Comparison of ENCODE assay signal across 12 cellular contexts in the genomic region with DNA sequence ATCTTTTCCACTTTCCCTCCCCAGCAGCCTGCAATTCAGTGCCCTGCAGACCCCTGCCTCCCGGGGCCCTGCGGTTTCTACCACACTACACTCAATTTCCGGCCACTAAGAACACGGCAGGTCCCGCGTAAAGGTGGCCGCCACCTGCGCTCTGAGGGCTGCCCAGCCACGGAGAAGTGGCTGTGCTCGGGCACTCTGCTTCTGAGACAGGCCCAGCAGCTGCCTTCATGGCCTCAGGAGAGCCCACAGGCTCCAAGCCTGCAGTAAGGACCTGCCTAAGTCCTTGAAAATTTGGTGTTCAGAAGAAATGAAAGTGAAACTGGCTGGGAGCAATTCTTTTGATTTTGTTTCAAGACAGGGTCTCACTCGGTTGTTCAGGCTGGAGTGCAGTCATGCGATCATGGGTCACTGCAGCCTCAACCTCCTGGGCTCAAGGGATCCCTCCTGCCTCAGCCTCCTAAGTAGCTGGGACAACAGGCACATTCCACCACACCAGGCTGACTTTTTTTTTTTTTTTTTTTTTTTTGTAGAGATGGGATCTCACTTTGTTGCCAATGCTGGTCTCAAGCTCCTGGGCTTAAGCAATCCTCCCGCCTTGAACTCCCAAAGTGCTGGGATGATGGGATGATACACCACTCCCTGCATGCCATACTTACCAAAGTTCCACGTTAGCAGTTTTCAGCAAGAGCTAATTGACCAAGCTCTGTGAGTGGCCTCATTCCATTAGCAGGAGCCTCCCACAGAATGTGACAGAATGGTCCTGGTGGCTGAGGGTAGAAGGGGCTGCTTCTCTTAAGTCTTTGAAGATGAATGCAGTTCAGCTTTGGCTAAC. TPM values are rescaled to one million over a fixed set of nuclear protein-coding genes. Genes with fewer than 3 reads are reported as not detected.
DNase-seq lines count a peak whose midpoint lies in the region; ATAC-seq, FAIRE-seq and TF ChIP-seq lines count a peak whose summit lies in the region.
"Had no signal": no experiment of that assay in that cellular context is flagged by ENCODE, and none has a peak within 500 bp of the region (broad histone marks: within the 10 kb centered on the region; RNA-seq: fewer than 3 reads in every experiment).

No MANE protein-coding gene starts in this region.

- H2AFZ ChIP-seq in smooth muscle cell (ENCODE audit: low read depth): no peak overlapping the region

- H3K79me2 ChIP-seq in smooth muscle cell (ENCODE audit: low read depth): no peaks in the 10 kb centered on the region

- TF ChIP-seq CTCF in breast epithelium (IDR thresholded peaks at IDR 0.05): no peak
- no peak for TF ChIP-seq CTCF in MCF 10A (IDR thresholded peaks at IDR 0.05; ENCODE audit: unreplicated experiment)
- no peak for TF ChIP-seq CTCF in kidney (IDR thresholded peaks at IDR 0.05; ENCODE audit: borderline replicate concordance, extremely low read depth, insufficient read depth)
- no peak for TF ChIP-seq CTCF in smooth muscle cell (IDR thresholded peaks at IDR 0.05; ENCODE audit: borderline replicate concordance, insufficient read depth, poor library complexity, severe bottlenecking)

- H3K27ac Mint-ChIP-seq in MCF 10A (ENCODE audit: low read depth, unreplicated experiment) (no peak overlapping the region), T-cell (peak overlapping the region; percentile 88 to 93)

- ATAC-seq in T-cell (replicated peaks in 1 of 4) (peak; percentile 50 to 70 (median 62)), GM18858 (IDR thresholded peaks at IDR 0.05; ENCODE audit: unreplicated experiment) (no peak), HG03442 (IDR thresholded peaks at IDR 0.05; ENCODE audit: unreplicated experiment) (no peak), HG02852 (IDR thresholded peaks at IDR 0.05; ENCODE audit: unreplicated experiment) (no peak)

- FAIRE-seq in kidney (lab: Jason Lieb, UNC): no peak
- FAIRE-seq: D721Med had no signal

- intact Hi-C loops in breast epithelium (cut with DNase I; ENCODE audit: low total_unique reads) (no loop called here), MCF 10A (cut with micrococcal nuclease) (no loop called here), kidney (cut with DNase I) (no loop called here)

- H3K9ac ChIP-seq in kidney (ENCODE audit: low read length in 2 of 2) (no peak overlapping the region), smooth muscle cell (ENCODE audit: low read depth) (no peak overlapping the region)

- TF ChIP-seq POLR2A in breast epithelium (IDR thresholded peaks at IDR 0.05): no peak

- H3K36me3 ChIP-seq in breast epithelium (no peaks in the 10 kb centered on the region), kidney (ENCODE audit: control insufficient read depth in 1 of 2, insufficient read depth in 2 of 2, low read length in 2 of 2) (no peaks in the 10 kb centered on the region), smooth muscle cell (ENCODE audit: low read depth) (no peaks in the 10 kb centered on the region)
- H3K36me3 ChIP-seq: esophagus squamous epithelium had no signal

- H3K27me3 ChIP-seq in breast epithelium: no peaks in the 10 kb centered on the region
- no peaks in the 10 kb centered on the region for H3K27me3 ChIP-seq in smooth muscle cell (ENCODE audit: low read depth)

- H3K4me1 ChIP-seq in breast epithelium (no peaks in the 10 kb centered on the region), kidney (ENCODE audit: control insufficient read depth in 1 of 2, insufficient read depth in 1 of 2, low read depth in 1 of 2, low read length in 2 of 2) (no peaks in the 10 kb centered on the region), smooth muscle cell (ENCODE audit: low read depth) (no peaks in the 10 kb centered on the region)

- H3K9me3 ChIP-seq in breast epithelium (no peaks in the 10 kb centered on the region), kidney (ENCODE audit: control insufficient read depth in 1 of 2, low read length in 2 of 2) (no peaks in the 10 kb centered on the region), smooth muscle cell (replicated peaks; ENCODE audit: low read depth) (no peaks in the 10 kb centered on the region)
- H3K9me3 ChIP-seq: esophagus squamous epithelium had no signal

- H3F3A ChIP-seq in smooth muscle cell (ENCODE audit: low read depth): no peaks in the 10 kb centered on the region

- CTCF ChIA-PET in MCF 10A (lab: Yijun Ruan, JAX) (interaction anchor here (0.6 to 1.5 kb wide), 4 partner anchors 30 to 224 kb away, joined by 3 to 4 read pairs (median 3); no protein-coding TSS in a partner anchor), T-cell (lab: Charles Lee) (no interaction called here)

- no peaks in the 10 kb centered on the region for H4K20me1 ChIP-seq in smooth muscle cell (ENCODE audit: low read depth)

- H3K9me3 Mint-ChIP-seq in MCF 10A (ENCODE audit: unreplicated experiment) (no peaks in the 10 kb centered on the region), T-cell (no peaks in the 10 kb centered on the region)

- H3K27ac ChIP-seq in breast epithelium (no peak overlapping the region), kidney (ENCODE audit: low read depth in 2 of 2, low read length in 2 of 2) (no peak overlapping the region), smooth muscle cell (ENCODE audit: low read depth) (no peak overlapping the region)
- H3K27ac ChIP-seq: esophagus squamous epithelium had no signal

- DNase-seq in breast epithelium (ENCODE audit: low spot score in 2 of 2): peak in 1 of 2 donors; percentile 41
- DNase-seq in MCF 10A (ENCODE audit: unreplicated experiment): no peak
- DNase-seq in T-cell: peak in 3 of 34 experiments; percentile 10 to 22 (median 13)
- peak; percentile 48 for DNase-seq in kidney
- DNase-seq in smooth muscle cell (lab: John Stamatoyannopoulos, UW; ENCODE audit: unreplicated experiment): no peak
- DNase-seq: esophagus squamous epithelium, NCI-H1930, occipital lobe had no signal

- H3K4me3 ChIP-seq in breast epithelium (peak overlapping the region in 2 of 3 donors; percentile 15 to 33), kidney (ENCODE audit: low read length in 2 of 2) (no peak overlapping the region), smooth muscle cell (no peak overlapping the region)

- no peaks in the 10 kb centered on the region for H3K27me3 Mint-ChIP-seq in MCF 10A (ENCODE audit: insufficient read depth, unreplicated experiment)
- no peaks in the 10 kb centered on the region for H3K27me3 Mint-ChIP-seq in T-cell

- no TSS peak for BruUV-seq in MCF 10A (replicated peaks; lab: Mats Ljungman, UMichigan)

- H3K4me1 Mint-ChIP-seq in MCF 10A (ENCODE audit: insufficient read depth, unreplicated experiment) (no peaks in the 10 kb centered on the region), T-cell (peaks cover 25 to 33% (median 31%) of the 10 kb centered on the region in 3 donors)

- 91% methylated on average over 14 of the region's 14 CpGs for WGBS in smooth muscle cell (ENCODE audit: low lambda C conversion rate)

- no peak overlapping the region for H3K4me3 Mint-ChIP-seq in MCF 10A (ENCODE audit: unreplicated experiment)
- peak overlapping the region; percentile 84 to 89 (median 87) for H3K4me3 Mint-ChIP-seq in T-cell

- H3K36me3 Mint-ChIP-seq in MCF 10A (ENCODE audit: insufficient read depth, unreplicated experiment) (no peaks in the 10 kb centered on the region), T-cell (no peaks in the 10 kb centered on the region)

- no peak overlapping the region for H3K4me2 ChIP-seq in smooth muscle cell

- POLR2A ChIA-PET in MCF 10A (lab: Yijun Ruan, JAX) (no interaction called here), T-cell (lab: Charles Lee) (interaction anchor here in 1 of 2 donors (0.6 kb wide), 1 partner anchor 41 kb away, joined by 3 read pairs; no protein-coding TSS in a partner anchor)

RNA-seq across cellular contexts. Expression of a gene that starts 14.6 kb away (rescaled TPM):
- total RNA-seq in breast epithelium (not detected), MCF 10A (2022) (0.35 and 0.64 TPM in 2 replicates), T-cell (under 1 TPM in 1 of 5 donors, not detected in 4; 0.16 TPM), kidney (not detected), smooth muscle cell (0.22 and 0.58 TPM in 2 replicates)
- polyA plus RNA-seq in kidney (ENCODE audit: insufficient read depth, low read depth, low replicate concordance) (not detected), smooth muscle cell (0.99 TPM in 1 of 2 replicates, not detected in the other)
- total RNA-seq: esophagus squamous epithelium, occipital lobe had no signal

RNA-seq across cellular contexts. Expression of a gene that starts 42.6 kb away (rescaled TPM):
- not detected for total RNA-seq in breast epithelium
- total RNA-seq in MCF 10A (2022): not detected in 2 replicates
- under 1 TPM in 1 of 5 donors, not detected in 4; 0.15 TPM for total RNA-seq in T-cell
- total RNA-seq in kidney: not detected
- not detected for polyA plus RNA-seq in kidney (ENCODE audit: insufficient read depth, low read depth, low replicate concordance)
- total RNA-seq in smooth muscle cell: not detected in 2 replicates
- polyA plus RNA-seq in smooth muscle cell: not detected in 2 replicates
- total RNA-seq: esophagus squamous epithelium, occipital lobe had no signal

Comparison
In these comparisons a context has a peak if more than half of its experiments do, and no peak if none do; other contexts are left out.
1. H3K4me3 ChIP-seq: peak in breast epithelium (2 of 3); none in kidney (0 of 2) and smooth muscle cell (single experiment).
2. ATAC-seq: peak in T-cell (4 of 4); none in GM18858 (single experiment), HG03442 (single experiment) and HG02852 (single experiment).